20 cellular contexts compared by ENCODE assay signal in genomic region chr20:23212011-23212410, GRCh38.
"Had no signal": no experiment of that assay in that cellular context is flagged by ENCODE, and none has a peak within 500 bp of the region (broad histone marks: within the 10 kb centered on the region; RNA-seq: fewer than 3 reads in every experiment).

No MANE protein-coding gene starts in this region.

- H3K4me3 ChIP-seq: left ventricle myocardium inferior, mucosa of descending colon, neural progenitor cell, prostate gland, right atrium auricular region, tibial nerve, vagina had no signal

- H3K27ac ChIP-seq: left ventricle myocardium inferior, neural progenitor cell, prostate gland, right atrium auricular region, tibial nerve, vagina had no signal

- H3K4me3 Mint-ChIP-seq: activated naive CD8-positive, alpha-beta T cell; effector memory CD8-positive, alpha-beta T cell; naive B cell; neural progenitor cell had no signal

- H3K36me3 Mint-ChIP-seq: activated naive CD8-positive, alpha-beta T cell; naive B cell; neural progenitor cell had no signal

- FAIRE-seq: frontal cortex had no signal

- ATAC-seq: effector memory CD8-positive, alpha-beta T cell; mucosa of descending colon had no signal

- H3K4me1 Mint-ChIP-seq: naive B cell, neural progenitor cell had no signal

- H3K9me3 Mint-ChIP-seq: effector memory CD8-positive, alpha-beta T cell had no signal

- H3K27ac Mint-ChIP-seq: activated naive CD8-positive, alpha-beta T cell; effector memory CD8-positive, alpha-beta T cell; naive B cell; neural progenitor cell had no signal

- DNase-seq: activated CD4-positive, alpha-beta T cell treated with anti-CD3 and anti-CD28 coated beads, Interleukin-2, amount 50 U/mL, for 4 hours; activated gamma-delta T cell; amniotic stem cell; dermis blood vessel endothelial cell; effector memory CD8-positive, alpha-beta T cell; left ventricle myocardium inferior; mucosa of descending colon; naive B cell; stimulated activated CD4-positive, alpha-beta T cell treated with anti-CD3 and anti-CD28 coated beads, Interleukin-12 subunit alpha, Interleukin-12 subunit beta, amount 100 ng/mL, for 4 hours; stimulated activated CD4-positive, alpha-beta T cell treated with anti-CD3 and anti-CD28 coated beads, Interleukin-2, amount 100 ng/mL, for 24 hours; stimulated activated naive CD4-positive, alpha-beta T cell treated with Interleukin-2 at 50 U/mL for 16 hours; substantia nigra; T-helper 2 cell had no signal
